8 cellular contexts compared by ENCODE assay signal in the genomic region with DNA sequence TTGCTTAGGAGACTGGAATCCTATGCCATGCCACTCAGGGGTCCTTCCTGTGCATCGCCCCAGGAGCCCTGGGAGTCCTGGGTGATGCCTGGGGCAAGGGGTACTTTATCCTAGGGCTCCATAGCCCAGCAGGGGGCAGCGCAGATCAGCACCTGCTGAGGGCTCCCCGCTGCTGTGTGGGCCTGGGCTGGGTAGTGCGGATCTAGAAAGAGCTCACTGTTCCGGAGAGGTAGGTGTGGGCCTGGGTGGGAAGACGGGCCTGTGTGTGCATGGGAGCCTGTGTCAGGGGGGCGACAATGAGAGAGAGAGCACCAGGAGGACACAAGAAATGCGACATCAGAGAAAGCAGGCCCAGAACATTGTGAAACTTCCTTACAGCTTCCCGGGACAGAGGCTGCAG. TPM values are rescaled to one million over a fixed set of nuclear protein-coding genes. Genes with fewer than 3 reads are reported as not detected.
DNase-seq lines count a peak whose midpoint lies in the region; ATAC-seq and TF ChIP-seq lines count a peak whose summit lies in the region.

No MANE protein-coding gene starts in this region.

- TF ChIP-seq CTCF in PC-3 (conservative IDR thresholded peaks at IDR 0.05; ENCODE audit: low read depth, low read length) (peak; percentile 63), thyroid gland (IDR thresholded peaks at IDR 0.05) (peak in 5 of 6 experiments; percentile 14 to 55 (median 41))

- no peaks in the 10 kb centered on the region for H3K79me1 ChIP-seq in mesenchymal stem cell (replicated peaks; ENCODE audit: low read length, poor library complexity, severe bottlenecking)

- no peak overlapping the region for H3K18ac ChIP-seq in mesenchymal stem cell (ENCODE audit: low read depth in 1 of 2, low read length in 2 of 2)

- H3K4me2 ChIP-seq in PC-3 (ENCODE audit: low read length), result no peak overlapping the region
- H3K4me2 ChIP-seq in mesenchymal stem cell (ENCODE audit: low read length, poor library complexity, severe bottlenecking), result no peak overlapping the region

- H3K9me3 ChIP-seq in PC-3 (ENCODE audit: low read length), result no peaks in the 10 kb centered on the region
- H3K9me3 ChIP-seq in mesenchymal stem cell (ENCODE audit: control insufficient read depth, low read length), result no peaks in the 10 kb centered on the region
- H3K9me3 ChIP-seq in thyroid gland, result no peaks in the 10 kb centered on the region
- H3K9me3 ChIP-seq in MG63, result peaks cover 2% of the 10 kb centered on the region; the same call in 1 of the 2 replicates

- H3K36me3 ChIP-seq in PC-3 (ENCODE audit: low read depth, low read length), result no peaks in the 10 kb centered on the region
- no peaks in the 10 kb centered on the region for H3K36me3 ChIP-seq in mesenchymal stem cell (ENCODE audit: control insufficient read depth in 1 of 2, insufficient read depth in 2 of 2, low read depth in 1 of 2, low read length in 2 of 2)
- no peaks in the 10 kb centered on the region for H3K36me3 ChIP-seq in thyroid gland
- H3K36me3 ChIP-seq in MG63, result no peaks in the 10 kb centered on the region

- H3K4me3 ChIP-seq in PC-3 (ENCODE audit: low read length) (no peak overlapping the region), mesenchymal stem cell (ENCODE audit: insufficient read depth in 1 of 2, low read depth in 1 of 2, low read length in 2 of 2) (no peak overlapping the region), thyroid gland (replicated peaks in 1 of 3) (no peak overlapping the region), MG63 (no peak overlapping the region)

- H3K4me1 ChIP-seq in PC-3 (ENCODE audit: insufficient read depth, low read length) (peaks cover 11% of the 10 kb centered on the region; the same call in 1 of the 2 replicates), mesenchymal stem cell (ENCODE audit: control insufficient read depth, insufficient read depth, low read depth, low read length) (peaks cover 31% of the 10 kb centered on the region), thyroid gland (peaks cover 16 to 44% of the 10 kb centered on the region in 2 donors)

- H3K27me3 ChIP-seq in PC-3 (ENCODE audit: low read length) (no peaks in the 10 kb centered on the region), mesenchymal stem cell (ENCODE audit: control insufficient read depth in 1 of 2, insufficient read depth in 1 of 2, low read length in 2 of 2) (peaks cover 0 to 19% of the 10 kb centered on the region in 2 experiments), thyroid gland (no peaks in the 10 kb centered on the region), MG63 (no peaks in the 10 kb centered on the region)

- no peak overlapping the region for H3K9ac ChIP-seq in PC-3 (ENCODE audit: low read length)
- no peak overlapping the region for H3K9ac ChIP-seq in mesenchymal stem cell (ENCODE audit: low read length)

- no peaks in the 10 kb centered on the region for H4K20me1 ChIP-seq in PC-3 (ENCODE audit: low read length)

- H3K4ac ChIP-seq in mesenchymal stem cell (ENCODE audit: low read depth in 1 of 2, low read length in 2 of 2), result no peak overlapping the region

- intact Hi-C loops in PC-3 (cut with micrococcal nuclease), result no loop called here
- intact Hi-C loops in thyroid gland (cut with DNase I), result no loop called here

- H3K27ac ChIP-seq in PC-3 (ENCODE audit: low read length) (no peak overlapping the region), cingulate gyrus (ENCODE audit: low read depth, low read length) (peak overlapping the region; percentile 96), mesenchymal stem cell (ENCODE audit: low read length, poor library complexity, severe bottlenecking) (no peak overlapping the region), thyroid gland (no peak overlapping the region)

- no peak overlapping the region for H4K91ac ChIP-seq in mesenchymal stem cell (ENCODE audit: low read length)

- H3F3A ChIP-seq in PC-3 (ENCODE audit: low read length, unreplicated experiment), result no peaks in the 10 kb centered on the region

- DNase-seq in SHP77 (lab: John Stamatoyannopoulos, UW) (peak; percentile 14 to 34), SHP77 treated with DMSO at 0.1 percent for 48 hours (lab: John Stamatoyannopoulos, UW) (no peak), PC-3 (peak; percentile 50), mesenchymal stem cell (peak; percentile 29), thyroid gland (peak; percentile 56 to 59), MG63 (no peak), NCI-H345 (lab: John Stamatoyannopoulos, UW) (no peak)

- CTCF ChIA-PET in PC-3 (lab: Charles Lee), result interaction anchor here (0.5 kb wide), 3 partner anchors 63 to 166 kb away, joined by 4 read pairs; no protein-coding TSS in a partner anchor

- 52% methylated on average over 9 of the region's 9 CpGs for WGBS in mesenchymal stem cell
- WGBS in thyroid gland, 2 donors, result 80 to 86% methylated on average over 6 to 7 of the region's 9 CpGs

- no peak for TF ChIP-seq POLR2A in thyroid gland (IDR thresholded peaks at IDR 0.05)

- no peak overlapping the region for H3K14ac ChIP-seq in mesenchymal stem cell (ENCODE audit: low read length in 2 of 2)

- no peak overlapping the region for H2BK15ac ChIP-seq in mesenchymal stem cell (ENCODE audit: low read depth, poor library complexity, severe bottlenecking)

- H3K9me2 ChIP-seq in PC-3 (replicated peaks; ENCODE audit: low read length), result no peaks in the 10 kb centered on the region

- H2BK120ac ChIP-seq in mesenchymal stem cell (ENCODE audit: low read depth, low read length), result no peak overlapping the region

- no peaks in the 10 kb centered on the region for H3K79me2 ChIP-seq in PC-3 (ENCODE audit: low read length)

- POLR2A ChIA-PET in PC-3 (lab: Charles Lee; ENCODE audit: unreplicated experiment), result no interaction called here

- no peak overlapping the region for H2BK5ac ChIP-seq in mesenchymal stem cell (ENCODE audit: low read depth, low read length, poor library complexity, severe bottlenecking)

- BruUV-seq in PC-3 (replicated peaks; lab: Mats Ljungman, UMichigan), result no TSS peak

- H2AFZ ChIP-seq in PC-3 (ENCODE audit: low read length) (no peak overlapping the region), mesenchymal stem cell (ENCODE audit: low read depth, low read length) (no peak overlapping the region)

- peak; percentile 74 for ATAC-seq in PC-3

- H2AK5ac ChIP-seq in mesenchymal stem cell (ENCODE audit: low read length, severe bottlenecking), result peak overlapping the region; percentile 27

- H2BK12ac ChIP-seq in mesenchymal stem cell (ENCODE audit: low read length in 2 of 2), result no peak overlapping the region

- no peak overlapping the region for H4K8ac ChIP-seq in mesenchymal stem cell (ENCODE audit: low read length)

- no peak overlapping the region for H3K23ac ChIP-seq in mesenchymal stem cell (ENCODE audit: low read length in 2 of 2)

RNA-seq across cellular contexts. Expression of a gene that starts 11.4 kb away (rescaled TPM):
- total RNA-seq in PC-3 (2014; rRNA removed) (15.2 and 17.6 TPM in 2 replicates), thyroid gland (10 to 100 TPM; 26.0 to 48.5 (median 38.2) TPM)
- polyA plus RNA-seq in mesenchymal stem cell (2013, experiment 1 of 2), result 13.7 TPM
- polyA plus RNA-seq in mesenchymal stem cell (2013, experiment 2 of 2), result 12.0 TPM
- 6.8 and 7.3 TPM in 2 replicates for total RNA-seq in MG63 (2014; rRNA removed; shearing (Covaris generic); ENCODE audit: low replicate concordance)

Comparison
In these comparisons a context has a peak if more than half of its experiments do, and no peak if none do; other contexts are left out.
1. DNase-seq: peak in SHP77 (2 of 2), PC-3 (single experiment), mesenchymal stem cell (single experiment) and thyroid gland (2 of 2); none in SHP77 treated with DMSO at 0.1 percent for 48 hours (single experiment), MG63 (single experiment) and NCI-H345 (single experiment).